Comparison of ENCODE assay signal across 20 cellular contexts in genomic region chr10:93236378-93237040, GRCh38.
DNase-seq lines count a peak whose midpoint lies in the region; ATAC-seq, FAIRE-seq and TF ChIP-seq lines count a peak whose summit lies in the region.
"Had no signal": no experiment of that assay in that cellular context is flagged by ENCODE, and none has a peak within 500 bp of the region (broad histone marks: within the 10 kb centered on the region; RNA-seq: fewer than 3 reads in every experiment).

No MANE protein-coding gene starts in this region.

- peak; percentile 40 for FAIRE-seq in bronchial epithelial cell (lab: Jason Lieb, UNC)
- FAIRE-seq: GM12891, GM18507, H54 had no signal

- peak overlapping the region; percentile 77 for H4K12ac ChIP-seq in trophoblast cell (ENCODE audit: low read depth, low read length)

- in situ Hi-C loops in GM23248 (cut with MboI) = no loop called here

- H4K8ac ChIP-seq in trophoblast cell (ENCODE audit: low read depth, low read length) = no peak overlapping the region

- H3K4me1 ChIP-seq in GM23248 (ENCODE audit: insufficient read depth) (peaks cover 11% of the 10 kb centered on the region), trophoblast cell (ENCODE audit: control insufficient read depth in 1 of 2, insufficient read depth in 2 of 2, low read length in 2 of 2) (peaks cover 12 to 17% of the 10 kb centered on the region in 2 experiments)

- no peaks in the 10 kb centered on the region for H4K20me1 ChIP-seq in GM23248 (ENCODE audit: insufficient read depth)

- H3K18ac ChIP-seq in trophoblast cell (ENCODE audit: low read length) = peak overlapping the region; percentile 83

- H2BK120ac ChIP-seq in trophoblast cell (ENCODE audit: insufficient read depth, low read length, poor library complexity) = peak overlapping the region; percentile 87

- H3K9me3 ChIP-seq in GM23248 (ENCODE audit: low read depth) (no peaks in the 10 kb centered on the region), trophoblast cell (ENCODE audit: insufficient read depth, low read depth, low read length) (no peaks in the 10 kb centered on the region), T-helper 17 cell (ENCODE audit: control insufficient read depth, low read length, poor library complexity, severe bottlenecking) (no peaks in the 10 kb centered on the region)

- peak overlapping the region; percentile 90 for H2BK5ac ChIP-seq in trophoblast cell (ENCODE audit: low read depth, low read length, poor library complexity)

- H3K27me3 Mint-ChIP-seq in T-helper 17 cell = peaks cover 37% of the 10 kb centered on the region

- no peaks in the 10 kb centered on the region for H3K9me2 ChIP-seq in GM23248 (ENCODE audit: insufficient read depth)

- H3K4ac ChIP-seq in trophoblast cell (ENCODE audit: low read depth, low read length) = peak overlapping the region; percentile 71

- no peak overlapping the region for H3K27ac Mint-ChIP-seq in T-helper 17 cell
- H3K27ac Mint-ChIP-seq: CD14-positive monocyte had no signal

- no peak overlapping the region for H4K91ac ChIP-seq in trophoblast cell (ENCODE audit: low read depth, low read length)

- no peaks in the 10 kb centered on the region for H3K4me1 Mint-ChIP-seq in T-helper 17 cell
- H3K4me1 Mint-ChIP-seq: CD14-positive monocyte had no signal

- no peak overlapping the region for H3K23ac ChIP-seq in trophoblast cell (ENCODE audit: low read length)

- H3K4me3 Mint-ChIP-seq in T-helper 17 cell = no peak overlapping the region
- H3K4me3 Mint-ChIP-seq: CD14-positive monocyte had no signal

- peak overlapping the region; percentile 100 for H2BK12ac ChIP-seq in trophoblast cell (ENCODE audit: low read length)

- DNase-seq in GM23248 (no peak), bronchial epithelial cell (ENCODE audit: low read depth) (no peak), islet precursor cell (peak; percentile 55), trophoblast cell (no peak), T-helper 17 cell (no peak), NCI-H510A treated with DMSO at 0.1 percent for 48 hours (lab: John Stamatoyannopoulos, UW) (no peak), OCI-M2 (lab: John Stamatoyannopoulos, UW; ENCODE audit: unreplicated experiment) (no peak)
- no peak for DNase-seq in activated CD4-positive, alpha-beta T cell treated with anti-CD3 and anti-CD28 coated beads for 48 hours
- DNase-seq: AML-193, COR-L47, GF-D8, Karpas-422, NCI-H1105, NCI-H1694, NCI-H524 treated with DMSO at 0.1 percent for 48 hours had no signal

- H3K4me2 ChIP-seq in GM23248 (ENCODE audit: unreplicated experiment) = peak overlapping the region; percentile 16
- H3K4me2 ChIP-seq in trophoblast cell (ENCODE audit: low read length) = no peak overlapping the region

- 0 out of 2 replicates have a peak overlapping the region, but pooled peaks have one; percentile 31 for H3K9ac ChIP-seq in GM23248
- no peak overlapping the region for H3K9ac ChIP-seq in trophoblast cell (ENCODE audit: low read length)

- H3K36me3 Mint-ChIP-seq in T-helper 17 cell (ENCODE audit: low read depth) = peaks cover 3% of the 10 kb centered on the region
- H3K36me3 Mint-ChIP-seq: CD14-positive monocyte had no signal

- H3K4me3 ChIP-seq in GM23248 (no peak overlapping the region), bronchial epithelial cell (ENCODE audit: low read depth, low read length) (no peak overlapping the region), trophoblast cell (ENCODE audit: low read depth, low read length) (no peak overlapping the region)

- H3K79me1 ChIP-seq in trophoblast cell (ENCODE audit: low read length) = peaks cover 13% of the 10 kb centered on the region

- H3K79me2 ChIP-seq in GM23248 (ENCODE audit: insufficient read depth) (no peaks in the 10 kb centered on the region), trophoblast cell (ENCODE audit: control insufficient read depth, insufficient read depth, low read length, poor library complexity) (no peaks in the 10 kb centered on the region)

- TF ChIP-seq CTCF in bronchial epithelial cell (IDR thresholded peaks at IDR 0.05; ENCODE audit: insufficient read depth, low read length, severe bottlenecking) = no peak

- 37 to 52% methylated on average over 4 of the region's 4 CpGs for WGBS in GM23248 (ENCODE audit: low coverage in 1 of 2, low lambda C conversion rate in 2 of 2, missing lambda C conversion rate in 2 of 2), 2 experiments
- no CpG with 5 or more reads among the region's 4 CpGs for WGBS in trophoblast cell (ENCODE audit: extremely low coverage, insufficient coverage, insufficient read length)

- H3K36me3 ChIP-seq in GM23248 (ENCODE audit: low read depth) = no peaks in the 10 kb centered on the region
- H3K36me3 ChIP-seq in bronchial epithelial cell (ENCODE audit: control insufficient read depth, insufficient read depth, low read length) = no peaks in the 10 kb centered on the region
- no peaks in the 10 kb centered on the region for H3K36me3 ChIP-seq in trophoblast cell (ENCODE audit: control insufficient read depth in 1 of 2, insufficient read depth in 2 of 2, low read length in 2 of 2)

- no peak for ATAC-seq in T-helper 17 cell
- ATAC-seq: Panc1 had no signal

- no peaks in the 10 kb centered on the region for H3F3A ChIP-seq in GM23248 (ENCODE audit: insufficient read depth)

- H2AFZ ChIP-seq in GM23248 (0 out of 2 replicates have a peak overlapping the region, but pooled peaks have one; percentile 12), trophoblast cell (ENCODE audit: insufficient read depth, low read length, poor library complexity) (no peak overlapping the region)

- peak overlapping the region; percentile 89 for H2AK5ac ChIP-seq in trophoblast cell (ENCODE audit: low read length)

- H3K14ac ChIP-seq in trophoblast cell (ENCODE audit: low read length) = peak overlapping the region; percentile 60

- no peak overlapping the region for H3K27ac ChIP-seq in GM23248
- peak overlapping the region; percentile 72 for H3K27ac ChIP-seq in trophoblast cell (ENCODE audit: low read depth, low read length)

- no peaks in the 10 kb centered on the region; the same call in 1 of the 2 replicates for H3K27me3 ChIP-seq in GM23248 (replicated peaks; ENCODE audit: insufficient read depth)
- H3K27me3 ChIP-seq in bronchial epithelial cell (ENCODE audit: control insufficient read depth, insufficient read depth, low read length) = peaks cover 6% of the 10 kb centered on the region
- H3K27me3 ChIP-seq in trophoblast cell (ENCODE audit: insufficient read depth, low read length) = no peaks in the 10 kb centered on the region
